8 cellular contexts compared by ENCODE assay signal in genomic region chr21:41932576-41933258, GRCh38. TPM values are rescaled to one million over a fixed set of nuclear protein-coding genes. Genes with fewer than 3 reads are reported as not detected.
A peak's percentile ranks its signal among the peaks of the same experiment; 100 is the strongest.
DNase-seq lines count a peak whose midpoint lies in the region; ATAC-seq, FAIRE-seq and TF ChIP-seq lines count a peak whose summit lies in the region.
"Had no signal": no experiment of that assay in that cellular context is flagged by ENCODE, and none has a peak within 500 bp of the region (broad histone marks: within the 10 kb centered on the region; RNA-seq: fewer than 3 reads in every experiment).

No MANE protein-coding gene starts in this region.

- H4K8ac ChIP-seq in IMR-90 (ENCODE audit: low read depth in 2 of 2, low read length in 2 of 2): peak overlapping the region; percentile 76 to 83

- dilution Hi-C loops in IMR-90 (cut with HindIII; ENCODE audit: low sequenced_read_pairs, unreplicated experiment): no loop called here

- H3K56ac ChIP-seq in IMR-90 (ENCODE audit: extremely low read depth, insufficient read depth, low read length): peak overlapping the region; percentile 15; the same call in 1 of the 2 replicates

- peak overlapping the region; percentile 91 for H3K4ac ChIP-seq in IMR-90 (ENCODE audit: low read depth, low read length)

- H2AFZ ChIP-seq in IMR-90 (replicated peaks; ENCODE audit: low read length, poor library complexity): peak overlapping the region; percentile 14

- no peaks in the 10 kb centered on the region; the same call in 1 of the 2 replicates for H3K36me3 ChIP-seq in IMR-90 (ENCODE audit: control insufficient read depth, insufficient read depth, low read length)
- no peaks in the 10 kb centered on the region for H3K36me3 ChIP-seq in thyroid gland
- H3K36me3 ChIP-seq in colonic mucosa: no peaks in the 10 kb centered on the region

- H3K9me1 ChIP-seq in IMR-90 (ENCODE audit: insufficient read depth, low read length): peaks cover 28% of the 10 kb centered on the region

- H3K27ac ChIP-seq in IMR-90 (ENCODE audit: insufficient read depth, low read length): peak overlapping the region; percentile 25
- peak overlapping the region in 2 of 3 donors; percentile 57 to 62 for H3K27ac ChIP-seq in thyroid gland
- no peak overlapping the region for H3K27ac ChIP-seq in colonic mucosa

- no peak for TF ChIP-seq CTCF in IMR-90 (conservative IDR thresholded peaks at IDR 0.05; ENCODE audit: low read depth, low read length)
- TF ChIP-seq CTCF in WTC11 (IDR thresholded peaks at IDR 0.05): no peak
- no peak for TF ChIP-seq CTCF in thyroid gland (IDR thresholded peaks at IDR 0.05)
- no peak for TF ChIP-seq CTCF in colonic mucosa (IDR thresholded peaks at IDR 0.05)

- H4K20me1 ChIP-seq in IMR-90 (ENCODE audit: insufficient read depth, low read length): no peaks in the 10 kb centered on the region

- H3K9me3 ChIP-seq in IMR-90 (ENCODE audit: control insufficient read depth, insufficient read depth, low read length) (no peaks in the 10 kb centered on the region), thyroid gland (no peaks in the 10 kb centered on the region), colonic mucosa (no peaks in the 10 kb centered on the region)

- peak overlapping the region; percentile 40; the same call in 1 of the 2 replicates for H4K5ac ChIP-seq in IMR-90 (ENCODE audit: low read depth, low read length)

- H2BK20ac ChIP-seq in IMR-90 (ENCODE audit: low read depth, low read length): peak overlapping the region; percentile 54

- H3K4me3 ChIP-seq in IMR-90 (ENCODE audit: insufficient read depth, low read depth, low read length): no peak overlapping the region
- no peak overlapping the region for H3K4me3 ChIP-seq in thyroid gland (replicated peaks in 1 of 3)
- no peak overlapping the region for H3K4me3 ChIP-seq in colonic mucosa

- POLR2A ChIA-PET in IMR-90 (lab: Charles Lee; ENCODE audit: unreplicated experiment) (no interaction called here), WTC11 (lab: Charles Lee) (no interaction called here)

- peaks cover 24 to 56% of the 10 kb centered on the region in 2 experiments for H3K79me1 ChIP-seq in IMR-90 (ENCODE audit: low read depth in 1 of 2, low read length in 2 of 2)

- H3K27me3 ChIP-seq in IMR-90 (ENCODE audit: control insufficient read depth, insufficient read depth, low read length): no peaks in the 10 kb centered on the region
- H3K27me3 ChIP-seq in thyroid gland: no peaks in the 10 kb centered on the region
- no peaks in the 10 kb centered on the region for H3K27me3 ChIP-seq in colonic mucosa

- peak overlapping the region; percentile 26; the same call in 1 of the 2 replicates for H3K18ac ChIP-seq in IMR-90 (ENCODE audit: low read depth, low read length)

- peak overlapping the region; percentile 75 for H2AK5ac ChIP-seq in IMR-90 (ENCODE audit: low read depth, low read length)

- peak overlapping the region; percentile 67 for H3K27ac Mint-ChIP-seq in WTC11

- CTCF ChIA-PET in IMR-90 (lab: Yijun Ruan, JAX): interaction anchor here (1.1 to 2.2 kb wide), 5 partner anchors 116 to 320 kb away, joined by 3 to 10 read pairs (median 6); no protein-coding TSS in a partner anchor
- CTCF ChIA-PET in WTC11 (lab: Charles Lee): interaction anchor here (0.6 to 1.6 kb wide), 4 partner anchors 10 to 246 kb away, joined by 3 read pairs; no protein-coding TSS in a partner anchor

- no peak for FAIRE-seq in urothelium cell line (lab: Jason Lieb, UNC)

- ATAC-seq in IMR-90 (ENCODE audit: low read depth) (peak; percentile 72), WTC11 (peak; percentile 53; the same call in 1 of the 2 replicates)

- peak overlapping the region; percentile 84 for H2BK120ac ChIP-seq in IMR-90 (ENCODE audit: low read depth, low read length)

- intact Hi-C loops in IMR-90 (cut with micrococcal nuclease) (loop anchor here (1.0 kb wide), 3 partner anchors 115 to 320 kb away; no protein-coding TSS in a partner anchor), thyroid gland (cut with DNase I) (no loop called here), colonic mucosa (cut with DNase I) (no loop called here)

- peak overlapping the region; percentile 70 for H2AK9ac ChIP-seq in IMR-90 (replicated peaks; ENCODE audit: low read depth, low read length, poor library complexity)

- TF ChIP-seq RAD21 in IMR-90 (IDR thresholded peaks at IDR 0.05; ENCODE audit: low read length): no peak

- no peak overlapping the region; the same call in 1 of the 2 replicates for H3K4me3 Mint-ChIP-seq in WTC11

- peak overlapping the region; percentile 67; the same call in 2 of the 3 replicates for H2BK15ac ChIP-seq in IMR-90 (ENCODE audit: low read depth, low read length)

- peaks cover 40% of the 10 kb centered on the region for H3K4me1 Mint-ChIP-seq in WTC11

- peak overlapping the region; percentile 7; the same call in 1 of the 2 replicates for H3K23ac ChIP-seq in IMR-90 (ENCODE audit: low read depth, low read length)

- TF ChIP-seq POLR2A in IMR-90 (IDR thresholded peaks at IDR 0.05; ENCODE audit: low read depth, low read length) (no peak), thyroid gland (IDR thresholded peaks at IDR 0.05) (no peak)

- H4K91ac ChIP-seq in IMR-90 (ENCODE audit: insufficient read depth, low read depth, low read length): peak overlapping the region; percentile 78

- peak; percentile 56 for DNase-seq in IMR-90
- DNase-seq in WTC11 (ENCODE audit: low spot score): no peak
- DNase-seq in kidney glomerular epithelial cell (lab: John Stamatoyannopoulos, UW): peak; percentile 84
- DNase-seq in thyroid gland: peak in 1 of 2 donors; percentile 25
- DNase-seq in colonic mucosa: no peak
- DNase-seq in urothelium cell line (ENCODE audit: low spot score): no peak
- no peak for DNase-seq in NCI-H524 (lab: John Stamatoyannopoulos, UW)
- DNase-seq: nucleus accumbens had no signal

- peaks cover 3% of the 10 kb centered on the region; the same call in 1 of the 2 replicates for H3K27me3 Mint-ChIP-seq in WTC11 (ENCODE audit: low read depth)

- H3K4me2 ChIP-seq in IMR-90 (ENCODE audit: low read depth, low read length): peak overlapping the region; percentile 37; the same call in 1 of the 2 replicates

- WGBS in IMR-90 (ENCODE audit: extremely low coverage in 2 of 2, insufficient read length in 1 of 2), 2 experiments: 50% methylated on average over 2 of the region's 16 CpGs; no CpG with 5 or more reads in 1 of the 2 experiments
- WGBS in thyroid gland, 2 donors: 52 to 56% methylated on average over 9 to 16 of the region's 16 CpGs

- H3K9ac ChIP-seq in IMR-90 (ENCODE audit: low read depth, low read length): no peak overlapping the region
- no peak overlapping the region for H3K9ac ChIP-seq in colonic mucosa (ENCODE audit: low read depth in 2 of 2, low read length in 2 of 2)

- H3K9me3 Mint-ChIP-seq in WTC11: no peaks in the 10 kb centered on the region

- BruUV-seq in IMR-90 (replicated peaks; lab: Mats Ljungman, UMichigan): no TSS peak

- in situ Hi-C loops in IMR-90 (cut with MboI; ENCODE audit: low sequenced_read_pairs): loop anchor here (10.0 kb wide), 1 partner anchor 162 kb away; no protein-coding TSS in a partner anchor

- peak overlapping the region; percentile 16 for H3K14ac ChIP-seq in IMR-90 (replicated peaks; ENCODE audit: low read depth, low read length)

- no peaks in the 10 kb centered on the region for H3K36me3 Mint-ChIP-seq in WTC11

- H3K4me1 ChIP-seq in IMR-90 (ENCODE audit: control insufficient read depth, insufficient read depth, low read length) (peaks cover 19% of the 10 kb centered on the region), thyroid gland (peaks cover 4 to 36% of the 10 kb centered on the region in 2 donors), colonic mucosa (no peaks in the 10 kb centered on the region)

- peak overlapping the region; percentile 69 for H2BK5ac ChIP-seq in IMR-90 (ENCODE audit: low read depth, low read length, poor library complexity, severe bottlenecking)

TF ChIP-seq in IMR-90, 13 proteins besides CTCF, POLR2A, EP300 and RAD21 (continues in another document):
- no peak for TF ChIP-seq RCOR1 (IDR thresholded peaks at IDR 0.05; ENCODE audit: insufficient replicate concordance, low read length)
- TF ChIP-seq USF2 (IDR thresholded peaks at IDR 0.05; ENCODE audit: low read depth, low read length): no peak
- TF ChIP-seq BHLHE40 (IDR thresholded peaks at IDR 0.05; ENCODE audit: low read depth, low read length): no peak
- TF ChIP-seq NFE2L2 (IDR thresholded peaks at IDR 0.05; ENCODE audit: low read depth, low read length): no peak

TF ChIP-seq in WTC11, 78 proteins besides CTCF, POLR2A, EP300 and RAD21:
- TF ChIP-seq EMX1 (CRISPR knock-in tag; IDR thresholded peaks at IDR 0.05): no peak
- 0 out of 2 replicates have a peak, but pooled peaks have one; percentile 18 for TF ChIP-seq GABPB1 (CRISPR knock-in tag; IDR thresholded peaks at IDR 0.05)
- TF ChIP-seq ZNF121 (CRISPR knock-in tag; IDR thresholded peaks at IDR 0.05): no peak
- TF ChIP-seq CREB1 (CRISPR knock-in tag; IDR thresholded peaks at IDR 0.05): no peak
- TF ChIP-seq E2F4 (CRISPR knock-in tag; IDR thresholded peaks at IDR 0.05; ENCODE audit: borderline replicate concordance, low read depth): no peak
- TF ChIP-seq HMGA2 (CRISPR knock-in tag; IDR thresholded peaks at IDR 0.05): no peak
- TF ChIP-seq ZNF138 (CRISPR knock-in tag; conservative IDR thresholded peaks at IDR 0.05): no peak
- TF ChIP-seq NFATC4 (CRISPR knock-in tag; IDR thresholded peaks at IDR 0.05): no peak

RNA-seq across cellular contexts. Expression of gene C2CD2, which starts 21.1 kb away (rescaled TPM):
- total RNA-seq in IMR-90 (2012; rRNA removed) (19.4 and 25.3 TPM in 2 replicates), WTC11 (2021) (11.2 to 14.9 TPM (median 14.1 TPM) in 3 replicates), thyroid gland (10 to 100 TPM; 12.7 to 22.7 (median 20.0) TPM), colonic mucosa (10 to 100 TPM; 13.3 to 16.1 TPM)
- polyA plus RNA-seq in IMR-90 (2012; rRNA removed): 10.6 and 15.6 TPM in 2 replicates
- polyA plus RNA-seq in IMR-90 (2012; cell fraction: cytosol; rRNA removed): 5.8 and 8.5 TPM in 2 replicates
- polyA plus RNA-seq in IMR-90 (2012; cell fraction: nucleus; rRNA removed; ENCODE audit: low replicate concordance): 28.1 and 43.3 TPM in 2 replicates

RNA-seq across cellular contexts. Expression of gene PRDM15, which starts 53.6 kb away (rescaled TPM):
- 5.6 and 8.8 TPM in 2 replicates for total RNA-seq in IMR-90 (2012; rRNA removed)
- 7.3 and 7.6 TPM in 2 replicates for polyA plus RNA-seq in IMR-90 (2012; rRNA removed)
- 2.5 and 3.2 TPM in 2 replicates for polyA plus RNA-seq in IMR-90 (2012; cell fraction: cytosol; rRNA removed)
- polyA plus RNA-seq in IMR-90 (2012; cell fraction: nucleus; rRNA removed; ENCODE audit: low replicate concordance): 32.6 and 43.8 TPM in 2 replicates
- 10.3 to 12.9 TPM (median 12.2 TPM) in 3 replicates for total RNA-seq in WTC11 (2021)
- total RNA-seq in thyroid gland: 10 to 100 TPM in 1 of 4 donors, 1 to 10 TPM in 3; 4.7 to 12.3 (median 7.3) TPM
- 1 to 10 TPM; 3.2 to 6.3 TPM for total RNA-seq in colonic mucosa

Comparison
In these comparisons a context has a peak if more than half of its experiments do, and no peak if none do; other contexts are left out.
1. DNase-seq: peak in IMR-90 (single experiment) and kidney glomerular epithelial cell (single experiment); none in WTC11 (single experiment), colonic mucosa (single experiment), urothelium cell line (single experiment) and NCI-H524 (0 of 2).